Comparison of ENCODE assay signal across 8 cellular contexts in the genomic region with DNA sequence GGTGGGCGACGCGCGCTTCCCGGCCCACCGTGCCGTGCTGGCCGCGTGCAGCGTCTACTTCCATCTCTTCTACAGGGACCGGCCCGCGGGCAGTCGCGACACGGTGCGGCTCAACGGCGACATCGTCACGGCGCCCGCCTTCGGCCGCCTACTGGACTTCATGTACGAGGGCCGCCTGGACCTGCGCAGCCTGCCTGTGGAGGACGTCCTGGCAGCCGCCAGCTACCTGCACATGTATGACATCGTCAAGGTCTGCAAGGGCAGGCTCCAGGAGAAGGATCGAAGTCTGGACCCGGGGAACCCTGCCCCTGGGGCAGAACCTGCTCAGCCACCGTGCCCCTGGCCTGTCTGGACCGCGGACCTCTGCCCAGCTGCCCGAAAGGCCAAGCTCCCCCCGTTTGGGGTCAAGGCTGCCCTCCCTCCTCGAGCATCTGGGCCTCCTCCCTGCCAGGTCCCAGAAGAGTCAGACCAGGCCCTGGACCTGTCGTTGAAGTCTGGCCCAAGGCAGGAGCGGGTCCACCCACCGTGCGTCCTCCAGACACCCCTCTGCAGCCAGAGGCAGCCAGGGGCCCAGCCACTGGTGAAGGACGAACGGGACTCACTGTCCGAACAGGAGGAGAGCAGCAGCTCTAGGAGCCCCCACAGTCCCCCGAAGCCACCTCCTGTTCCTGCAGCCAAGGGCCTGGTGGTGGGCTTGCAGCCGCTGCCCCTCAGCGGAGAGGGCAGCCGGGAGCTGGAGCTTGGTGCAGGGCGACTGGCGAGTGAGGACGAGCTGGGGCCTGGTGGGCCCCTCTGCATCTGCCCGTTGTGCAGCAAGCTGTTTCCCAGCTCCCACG. TPM values are rescaled to one million over a fixed set of nuclear protein-coding genes. Genes with fewer than 3 reads are reported as not detected.
DNase-seq lines count a peak whose midpoint lies in the region; ATAC-seq and TF ChIP-seq lines count a peak whose summit lies in the region.

No MANE protein-coding gene starts in this region.

- H3K27me3 ChIP-seq in H7 (ENCODE audit: control insufficient read depth, insufficient read depth, low read length) (peaks cover 34% of the 10 kb centered on the region), gastroesophageal sphincter (no peaks in the 10 kb centered on the region), gastrocnemius medialis (no peaks in the 10 kb centered on the region)

- ATAC-seq in T-helper 17 cell, result no peak
- ATAC-seq in gastroesophageal sphincter, result no peak
- no peak for ATAC-seq in gastrocnemius medialis
- no peak for ATAC-seq in HG02970 (IDR thresholded peaks at IDR 0.05; ENCODE audit: low FRiP score, unreplicated experiment)
- no peak for ATAC-seq in GM19035 (IDR thresholded peaks at IDR 0.05; ENCODE audit: unreplicated experiment)

- TF ChIP-seq CTCF in gastroesophageal sphincter (IDR thresholded peaks at IDR 0.05), result peak in 1 of 4 experiments; percentile 21
- peak in 1 of 5 experiments; percentile 15 for TF ChIP-seq CTCF in gastrocnemius medialis (IDR thresholded peaks at IDR 0.05 in 4 of 5, conservative IDR thresholded peaks at IDR 0.05 in 1 of 5)

- H3K4me3 Mint-ChIP-seq in T-helper 17 cell, result peak overlapping the region; percentile 88

- H3K27ac ChIP-seq in gastroesophageal sphincter (peak overlapping the region; percentile 16 to 98 (median 90)), gastrocnemius medialis (peak overlapping the region; percentile 76 to 85 (median 81))

- no peaks in the 10 kb centered on the region for H3K36me3 Mint-ChIP-seq in T-helper 17 cell (ENCODE audit: low read depth)

- peak overlapping the region; percentile 53 for H3K27ac Mint-ChIP-seq in T-helper 17 cell

- DNase-seq in H7, result peak; percentile 82
- no peak for DNase-seq in T-helper 17 cell
- no peak for DNase-seq in gastrocnemius medialis
- DNase-seq in activated CD4-positive, CD25-positive, alpha-beta regulatory T cell treated with anti-CD3 and anti-CD28 coated beads, Interleukin-2, amount 50 U/mL, for 72 hours, result no peak
- DNase-seq in COLO668 (lab: John Stamatoyannopoulos, UW; ENCODE audit: unreplicated experiment), result no peak

- TF ChIP-seq POLR2A in gastroesophageal sphincter (IDR thresholded peaks at IDR 0.05), result no peak
- no peak for TF ChIP-seq POLR2A in gastrocnemius medialis (IDR thresholded peaks at IDR 0.05)

- peaks cover 14% of the 10 kb centered on the region for H3K4me1 Mint-ChIP-seq in T-helper 17 cell

- in situ Hi-C loops in gastrocnemius medialis (cut with MboI; ENCODE audit: low sequenced_read_pairs in 4 of 4), result no loop called here

- intact Hi-C loops in gastrocnemius medialis (cut with DNase I; ENCODE audit: low total_unique reads), result no loop called here

- no peaks in the 10 kb centered on the region for H3K27me3 Mint-ChIP-seq in T-helper 17 cell

- 0% methylated on average over 5 of the region's 55 CpGs; no CpG with 5 or more reads in 1 of the 2 donors for WGBS in gastroesophageal sphincter (ENCODE audit: low coverage in 1 of 2), 2 donors

- peak overlapping the region; percentile 71 for H3K4me3 ChIP-seq in H7 (ENCODE audit: insufficient read depth, low read depth, low read length)
- H3K4me3 ChIP-seq in gastroesophageal sphincter, result peak overlapping the region; percentile 61 to 68
- H3K4me3 ChIP-seq in gastrocnemius medialis, result peak overlapping the region; percentile 62 to 92 (median 70)

- TF ChIP-seq EP300 in gastroesophageal sphincter (IDR thresholded peaks at IDR 0.05), result no peak

- H3K9me3 ChIP-seq in T-helper 17 cell (ENCODE audit: control insufficient read depth, low read length, poor library complexity, severe bottlenecking) (no peaks in the 10 kb centered on the region), gastroesophageal sphincter (no peaks in the 10 kb centered on the region), gastrocnemius medialis (no peaks in the 10 kb centered on the region)

- H3K36me3 ChIP-seq in H7 (replicated peaks; ENCODE audit: control insufficient read depth, insufficient read depth, low read length) (no peaks in the 10 kb centered on the region), gastroesophageal sphincter (no peaks in the 10 kb centered on the region), gastrocnemius medialis (no peaks in the 10 kb centered on the region)

- peaks cover 0 to 86% (median 18%) of the 10 kb centered on the region in 3 donors for H3K4me1 ChIP-seq in gastroesophageal sphincter
- H3K4me1 ChIP-seq in gastrocnemius medialis, result peaks cover 21 to 32% of the 10 kb centered on the region in 2 donors

RNA-seq across cellular contexts. Expression of a gene that starts 0.6 kb away (rescaled TPM):
- 9.1 and 9.5 TPM in 2 replicates for total RNA-seq in H7 (2014; rRNA removed; shearing (Covaris generic))
- total RNA-seq in T-helper 17 cell (1 to 10 TPM; 2.7 to 3.3 TPM), gastroesophageal sphincter (1 to 10 TPM; 2.0 to 4.8 (median 3.2) TPM), gastrocnemius medialis (10 to 100 TPM in 3 of 4 donors, 1 to 10 TPM in 1; 2.4 to 20.8 (median 12.5) TPM)

RNA-seq across cellular contexts. Expression of a gene that starts 6.0 kb away (rescaled TPM):
- total RNA-seq in H7 (2014; rRNA removed; shearing (Covaris generic)), result 152 and 165 TPM in 2 replicates
- total RNA-seq in T-helper 17 cell (10 to 100 TPM; 72.4 to 77.2 TPM), gastroesophageal sphincter (100 to 1,000 TPM; 134 to 283 (median 143) TPM), gastrocnemius medialis (10 to 100 TPM; 44.4 to 70.4 (median 57.0) TPM)

RNA-seq across cellular contexts. Expression of a gene that starts 48.6 kb away (rescaled TPM):
- 206 and 249 TPM in 2 replicates for total RNA-seq in H7 (2014; rRNA removed; shearing (Covaris generic))
- total RNA-seq in T-helper 17 cell (10 to 100 TPM; 76.2 to 85.7 TPM), gastroesophageal sphincter (100 to 1,000 TPM; 188 to 513 (median 363) TPM), gastrocnemius medialis (100 to 1,000 TPM; 228 to 357 (median 264) TPM)
